26 cellular contexts compared by ENCODE assay signal in genomic region chr2:24546668-24547067, GRCh38.
"Had no signal": no experiment of that assay in that cellular context is flagged by ENCODE, and none has a peak within 500 bp of the region (broad histone marks: within the 10 kb centered on the region; RNA-seq: fewer than 3 reads in every experiment).

No MANE protein-coding gene starts in this region.

- H3K36me3 ChIP-seq: ascending aorta, cardiac muscle cell, MG63, Peyer's patch had no signal

- H3K27ac ChIP-seq: ascending aorta, cardiac muscle cell, Peyer's patch had no signal

- H3K9me3 ChIP-seq: Peyer's patch had no signal

- H3K4me1 ChIP-seq: ascending aorta had no signal

- ATAC-seq: activated CD8-positive, alpha-beta T cell treated with anti-CD3 and anti-CD28 coated beads, Interleukin-2, amount 10 ng/mL, durations not matched to agents 7 days and 5 days; PC-3 had no signal

- DNase-seq: activated CD4-positive, alpha-beta T cell treated with anti-CD3 and anti-CD28 coated beads, Interleukin-2, amount 10 ng/mL, durations not matched to agents 24 days and 14 days; activated CD4-positive, alpha-beta T cell treated with anti-CD3 and anti-CD28 coated beads, Interleukin-2, amount 50 U/mL, for 4 hours; activated CD8-positive, alpha-beta T cell treated with anti-CD3 and anti-CD28 coated beads, Interleukin-2, amount 10 ng/mL, durations not matched to agents 7 days and 5 days; activated gamma-delta T cell; activated naive CD4-positive, alpha-beta T cell treated with Interleukin-2 at 50 U/mL for 16 hours; activated naive CD8-positive, alpha-beta T cell treated with anti-CD3 and anti-CD28 coated beads, Interleukin-2, amount 10 ng/mL, durations not matched to agents 7 days and 5 days; activated T-cell treated with anti-CD3 and anti-CD28 coated beads, Interleukin-2, amount 50 U/mL, for 24 hours; amygdala; Kasumi-1; KG1; MG63; NCI-H1092; NCI-H1436 treated with DMSO at 0.1 percent for 48 hours; NCI-H1694 treated with DMSO at 0.1 percent for 48 hours; NCI-H2029; NCI-H345; NCI-H510A; NCI-H526; NCI-H748 treated with DMSO at 0.1 percent for 48 hours; NK-92 treated with Interleukin-12 subunit alpha and Interleukin-12 subunit beta, amount 100 ng/mL, for 24 hours; PC-3; Peyer's patch; RPMI8226; T1000 had no signal

- H3K4me3 ChIP-seq: ascending aorta, cardiac muscle cell, MG63, Peyer's patch had no signal

- H3K27me3 ChIP-seq: ascending aorta, cardiac muscle cell, MG63, Peyer's patch had no signal
